25 cellular contexts compared by ENCODE assay signal in the genomic region with DNA sequence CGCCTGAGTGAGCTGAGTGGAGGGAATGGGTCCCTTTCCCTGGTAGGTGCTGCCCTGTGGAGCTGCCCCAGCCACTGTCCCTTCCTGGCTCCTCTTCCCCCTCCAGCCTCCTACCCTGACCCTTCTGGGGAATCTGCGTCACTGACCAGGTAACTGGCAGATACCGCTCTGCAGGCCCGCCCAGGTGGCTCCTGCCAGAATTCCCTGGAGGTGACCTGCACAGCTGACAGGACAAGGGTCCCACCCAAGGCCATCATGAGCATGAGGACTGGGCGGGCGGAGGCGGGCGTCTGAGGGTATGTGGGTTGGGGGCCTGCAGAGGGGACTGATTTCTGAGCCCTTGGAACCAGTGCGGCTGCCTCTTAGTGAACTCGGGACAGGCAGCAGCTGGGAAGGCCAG. TPM values are rescaled to one million over a fixed set of nuclear protein-coding genes. Genes with fewer than 3 reads are reported as not detected.
"Had no signal": no experiment of that assay in that cellular context is flagged by ENCODE, and none has a peak within 500 bp of the region (broad histone marks: within the 10 kb centered on the region; RNA-seq: fewer than 3 reads in every experiment).

No MANE protein-coding gene starts in this region.

- H3K9me3 ChIP-seq: body of pancreas, testis, upper lobe of right lung had no signal

- H3K4me1 ChIP-seq: body of pancreas had no signal

- ATAC-seq: activated CD8-positive, alpha-beta T cell treated with anti-CD3 and anti-CD28 coated beads, Interleukin-2, amount 10 ng/mL, durations not matched to agents 7 days and 5 days; activated naive CD8-positive, alpha-beta T cell treated with anti-CD3 and anti-CD28 coated beads, Interleukin-2, amount 50 U/mL, for 24 hours; body of pancreas; left ventricle myocardium superior; upper lobe of right lung had no signal

- H3K4me3 ChIP-seq: body of pancreas, cardiac muscle cell, skin epidermis, testis, upper lobe of right lung had no signal

- H3K27me3 ChIP-seq: body of pancreas, cardiac muscle cell, testis, upper lobe of right lung had no signal

- DNase-seq: activated CD4-positive, alpha-beta T cell treated with anti-CD3 and anti-CD28 coated beads for 1 hour; activated CD4-positive, alpha-beta T cell treated with anti-CD3 and anti-CD28 coated beads, Interleukin-2, amount 50 U/mL, for 1 hour; activated CD8-positive, alpha-beta T cell treated with anti-CD3 and anti-CD28 coated beads, Interleukin-2, amount 10 ng/mL, durations not matched to agents 7 days and 5 days; activated gamma-delta T cell; activated naive CD4-positive, alpha-beta T cell treated with anti-CD3 and anti-CD28 coated beads, Interleukin-2, amount 50 U/mL, for 16 hours; activated naive CD8-positive, alpha-beta T cell treated with anti-CD3 and anti-CD28 coated beads, Interleukin-2, amount 50 U/mL, for 24 hours; foreskin melanocyte; hippocampal formation; kidney glomerular epithelial cell; mammary epithelial cell; stimulated activated CD4-positive, alpha-beta T cell treated with anti-CD3 and anti-CD28 coated beads, Interleukin-1b, Interleukin-23, amount 100 ng/mL, for 48 hours; T-helper 1 cell; testis; upper lobe of right lung had no signal

- H3K27ac ChIP-seq: body of pancreas, cardiac muscle cell, testis, upper lobe of right lung had no signal

- FAIRE-seq: endometrium, TTC549 had no signal

- H3K36me3 ChIP-seq: cardiac muscle cell had no signal

RNA-seq across cellular contexts. Expression of a gene that starts 32.5 kb away (rescaled TPM):
- total RNA-seq: myocyte had no signal

RNA-seq across cellular contexts. Expression of a gene that starts 58.3 kb away (rescaled TPM):
- total RNA-seq: activated CD8-positive, alpha-beta T cell treated with anti-CD3 and anti-CD28 coated beads, Interleukin-2, amount 10 ng/mL, durations not matched to agents 7 days and 5 days; activated T-helper 1 cell treated with anti-CD3 and anti-CD28 coated beads, Interleukin-12 subunit alpha, Interleukin-12 subunit beta, Interleukin-2, Interleukin-4 antibody, amounts not matched to agents 30 ng/mL and 10 ng/mL and 1 ng/mL, durations not matched to agents 14 hours and 24 hours and 36 hours; body of pancreas; cardiac muscle cell; chondrocyte; epithelial cell of proximal tubule; left ventricle myocardium superior; mammary epithelial cell; myocyte; neural crest cell; testis; upper lobe of right lung had no signal
- polyA plus RNA-seq: cardiac muscle cell, mammary epithelial cell had no signal
